1 cellular context compared by ENCODE assay signal in the genomic region with DNA sequence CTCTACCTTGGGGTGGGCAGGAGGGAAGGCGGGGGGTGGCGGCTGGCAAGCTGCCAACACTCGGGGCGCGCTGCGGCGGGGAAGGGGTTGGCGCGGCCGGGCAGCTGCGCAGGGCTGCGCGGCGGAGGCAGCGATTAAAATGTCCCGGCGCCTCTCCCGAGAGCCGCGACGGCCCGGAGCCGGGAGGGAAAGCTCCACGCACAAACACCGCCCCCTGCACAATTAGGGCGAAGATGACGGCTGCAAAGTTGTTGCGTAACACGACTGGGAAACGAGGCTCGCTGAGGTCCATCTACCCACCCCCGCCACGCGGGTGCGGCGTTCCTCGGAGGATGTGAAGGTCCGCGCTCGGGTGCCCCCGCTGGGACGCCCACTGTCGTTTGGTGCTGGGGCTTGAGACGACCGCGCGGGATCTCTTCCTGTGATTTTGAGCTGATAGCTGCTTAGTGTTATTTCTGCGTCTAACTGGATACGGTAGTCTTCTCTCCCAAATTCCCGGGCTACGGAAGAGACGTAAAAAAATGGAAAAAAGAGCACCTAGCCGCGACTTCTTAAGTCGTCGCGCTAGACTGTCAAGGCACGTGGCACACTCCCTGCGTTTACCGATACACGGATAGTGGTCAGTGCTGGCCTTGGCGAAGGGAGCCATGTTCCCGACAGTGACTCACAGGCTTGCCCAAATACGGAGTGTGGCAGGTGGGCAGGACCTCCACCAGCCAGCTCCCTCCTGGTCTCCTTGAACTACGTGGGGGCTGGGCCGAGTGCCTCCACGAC.
TF ChIP-seq lines count a peak whose summit lies in the region.

No MANE protein-coding gene starts in this region.

TF ChIP-seq in HepG2, 621 proteins besides CTCF, POLR2A, EP300 and RAD21 (continued from another document and continues in another):
- TF ChIP-seq ZNF784 (CRISPR knock-in tag; IDR thresholded peaks at IDR 0.05; ENCODE audit: borderline replicate concordance) (0 out of 2 replicates have a peak, but pooled peaks have one; percentile 31), ZNF235 (CRISPR knock-in tag; IDR thresholded peaks at IDR 0.05; ENCODE audit: borderline replicate concordance) (0 out of 2 replicates have a peak, but pooled peaks have one; percentile 64), SIX1 (CRISPR knock-in tag; IDR thresholded peaks at IDR 0.05; ENCODE audit: borderline replicate concordance) (no peak), HNRNPK (IDR thresholded peaks at IDR 0.05; ENCODE audit: low read depth, low read length, poor library complexity, severe bottlenecking) (peak; percentile 66), JUNB (CRISPR knock-in tag; IDR thresholded peaks at IDR 0.05; ENCODE audit: borderline replicate concordance) (peak; percentile 69; the same call in 1 of the 2 replicates), LCORL (IDR thresholded peaks at IDR 0.05) (peak; percentile 72), LCORL (CRISPR knock-in tag; IDR thresholded peaks at IDR 0.05) (no peak; the same call in 1 of the 2 replicates), EEA1 (CRISPR knock-in tag; IDR thresholded peaks at IDR 0.05; ENCODE audit: borderline replicate concordance) (no peak), CSRNP1 (CRISPR knock-in tag; IDR thresholded peaks at IDR 0.05) (no peak), ISX (CRISPR knock-in tag; conservative IDR thresholded peaks at IDR 0.05) (peak; percentile 70; the same call in 1 of the 2 replicates), ZNF720 (CRISPR knock-in tag; IDR thresholded peaks at IDR 0.05) (no peak), ZNF776 (CRISPR knock-in tag; IDR thresholded peaks at IDR 0.05) (peak; percentile 60; the same call in 1 of the 2 replicates), ATF7-NPFF (CRISPR knock-in tag; IDR thresholded peaks at IDR 0.05; ENCODE audit: low read depth) (0 out of 2 replicates have a peak, but pooled peaks have one; percentile 18), KDM4B (CRISPR knock-in tag; IDR thresholded peaks at IDR 0.05) (0 out of 2 replicates have a peak, but pooled peaks have one; percentile 19), ZNF232 (CRISPR knock-in tag; IDR thresholded peaks at IDR 0.05; ENCODE audit: borderline replicate concordance) (peak; percentile 83; the same call in 1 of the 2 replicates), PREB (CRISPR knock-in tag; IDR thresholded peaks at IDR 0.05) (no peak), FOXJ3 (CRISPR knock-in tag; IDR thresholded peaks at IDR 0.05; ENCODE audit: borderline replicate concordance) (no peak), PCBP2 (optimal IDR thresholded peaks at IDR 0.05; ENCODE audit: low read depth, low read length, poor library complexity, severe bottlenecking) (no peak), AKAP8 (CRISPR knock-in tag; IDR thresholded peaks at IDR 0.05) (no peak), FOXK2 (IDR thresholded peaks at IDR 0.05) (no peak), AFF4 (CRISPR knock-in tag; IDR thresholded peaks at IDR 0.05) (0 out of 2 replicates have a peak, but pooled peaks have one; percentile 23), SMARCE1 (IDR thresholded peaks at IDR 0.05; ENCODE audit: borderline replicate concordance) (no peak), HNRNPLL (IDR thresholded peaks at IDR 0.05; ENCODE audit: low read depth, low read length, poor library complexity, severe bottlenecking) (peak; percentile 89), SIX4 (CRISPR knock-in tag; IDR thresholded peaks at IDR 0.05) (no peak), RAD51 (IDR thresholded peaks at IDR 0.05; ENCODE audit: borderline replicate concordance) (no peak), THYN1 (CRISPR knock-in tag; IDR thresholded peaks at IDR 0.05; ENCODE audit: borderline replicate concordance, low read depth) (no peak), BRCA1 (CRISPR knock-in tag; IDR thresholded peaks at IDR 0.05) (0 out of 2 replicates have a peak, but pooled peaks have one; percentile 9), ZFAT (CRISPR knock-in tag; conservative IDR thresholded peaks at IDR 0.05) (no peak), ZNF512B (CRISPR knock-in tag; IDR thresholded peaks at IDR 0.05; ENCODE audit: borderline replicate concordance) (no peak), ZNF253 (CRISPR knock-in tag; IDR thresholded peaks at IDR 0.05; ENCODE audit: borderline replicate concordance) (peak; percentile 22; the same call in 1 of the 2 replicates), ZNF432 (CRISPR knock-in tag; IDR thresholded peaks at IDR 0.05; ENCODE audit: borderline replicate concordance) (no peak), HMG20A (CRISPR knock-in tag; IDR thresholded peaks at IDR 0.05; ENCODE audit: borderline replicate concordance) (0 out of 2 replicates have a peak, but pooled peaks have one; percentile 19), ZNF616 (CRISPR knock-in tag; IDR thresholded peaks at IDR 0.05; ENCODE audit: low read depth) (no peak), HNRNPUL1 (IDR thresholded peaks at IDR 0.05; ENCODE audit: low read depth, low read length) (no peak)
- TF ChIP-seq, protein P1, sequence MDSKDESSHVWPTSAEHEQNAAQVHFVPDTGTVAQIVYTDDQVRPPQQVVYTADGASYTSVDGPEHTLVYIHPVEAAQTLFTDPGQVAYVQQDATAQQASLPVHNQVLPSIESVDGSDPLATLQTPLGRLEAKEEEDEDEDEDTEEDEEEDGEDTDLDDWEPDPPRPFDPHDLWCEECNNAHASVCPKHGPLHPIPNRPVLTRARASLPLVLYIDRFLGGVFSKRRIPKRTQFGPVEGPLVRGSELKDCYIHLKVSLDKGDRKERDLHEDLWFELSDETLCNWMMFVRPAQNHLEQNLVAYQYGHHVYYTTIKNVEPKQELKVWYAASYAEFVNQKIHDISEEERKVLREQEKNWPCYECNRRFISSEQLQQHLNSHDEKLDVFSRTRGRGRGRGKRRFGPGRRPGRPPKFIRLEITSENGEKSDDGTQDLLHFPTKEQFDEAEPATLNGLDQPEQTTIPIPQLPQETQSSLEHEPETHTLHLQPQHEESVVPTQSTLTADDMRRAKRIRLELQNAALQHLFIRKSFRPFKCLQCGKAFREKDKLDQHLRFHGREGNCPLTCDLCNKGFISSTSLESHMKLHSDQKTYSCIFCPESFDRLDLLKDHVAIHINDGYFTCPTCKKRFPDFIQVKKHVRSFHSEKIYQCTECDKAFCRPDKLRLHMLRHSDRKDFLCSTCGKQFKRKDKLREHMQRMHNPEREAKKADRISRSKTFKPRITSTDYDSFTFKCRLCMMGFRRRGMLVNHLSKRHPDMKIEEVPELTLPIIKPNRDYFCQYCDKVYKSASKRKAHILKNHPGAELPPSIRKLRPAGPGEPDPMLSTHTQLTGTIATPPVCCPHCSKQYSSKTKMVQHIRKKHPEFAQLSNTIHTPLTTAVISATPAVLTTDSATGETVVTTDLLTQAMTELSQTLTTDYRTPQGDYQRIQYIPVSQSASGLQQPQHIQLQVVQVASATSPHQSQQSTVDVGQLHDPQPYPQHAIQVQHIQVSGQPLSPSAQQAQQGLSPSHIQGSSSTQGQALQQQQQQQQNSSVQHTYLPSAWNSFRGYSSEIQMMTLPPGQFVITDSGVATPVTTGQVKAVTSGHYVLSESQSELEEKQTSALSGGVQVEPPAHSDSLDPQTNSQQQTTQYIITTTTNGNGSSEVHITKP (CRISPR knock-in tag; IDR thresholded peaks at IDR 0.05; ENCODE audit: low read depth) = no peak; the same call in 1 of the 2 replicates
- TF ChIP-seq, protein P2, sequence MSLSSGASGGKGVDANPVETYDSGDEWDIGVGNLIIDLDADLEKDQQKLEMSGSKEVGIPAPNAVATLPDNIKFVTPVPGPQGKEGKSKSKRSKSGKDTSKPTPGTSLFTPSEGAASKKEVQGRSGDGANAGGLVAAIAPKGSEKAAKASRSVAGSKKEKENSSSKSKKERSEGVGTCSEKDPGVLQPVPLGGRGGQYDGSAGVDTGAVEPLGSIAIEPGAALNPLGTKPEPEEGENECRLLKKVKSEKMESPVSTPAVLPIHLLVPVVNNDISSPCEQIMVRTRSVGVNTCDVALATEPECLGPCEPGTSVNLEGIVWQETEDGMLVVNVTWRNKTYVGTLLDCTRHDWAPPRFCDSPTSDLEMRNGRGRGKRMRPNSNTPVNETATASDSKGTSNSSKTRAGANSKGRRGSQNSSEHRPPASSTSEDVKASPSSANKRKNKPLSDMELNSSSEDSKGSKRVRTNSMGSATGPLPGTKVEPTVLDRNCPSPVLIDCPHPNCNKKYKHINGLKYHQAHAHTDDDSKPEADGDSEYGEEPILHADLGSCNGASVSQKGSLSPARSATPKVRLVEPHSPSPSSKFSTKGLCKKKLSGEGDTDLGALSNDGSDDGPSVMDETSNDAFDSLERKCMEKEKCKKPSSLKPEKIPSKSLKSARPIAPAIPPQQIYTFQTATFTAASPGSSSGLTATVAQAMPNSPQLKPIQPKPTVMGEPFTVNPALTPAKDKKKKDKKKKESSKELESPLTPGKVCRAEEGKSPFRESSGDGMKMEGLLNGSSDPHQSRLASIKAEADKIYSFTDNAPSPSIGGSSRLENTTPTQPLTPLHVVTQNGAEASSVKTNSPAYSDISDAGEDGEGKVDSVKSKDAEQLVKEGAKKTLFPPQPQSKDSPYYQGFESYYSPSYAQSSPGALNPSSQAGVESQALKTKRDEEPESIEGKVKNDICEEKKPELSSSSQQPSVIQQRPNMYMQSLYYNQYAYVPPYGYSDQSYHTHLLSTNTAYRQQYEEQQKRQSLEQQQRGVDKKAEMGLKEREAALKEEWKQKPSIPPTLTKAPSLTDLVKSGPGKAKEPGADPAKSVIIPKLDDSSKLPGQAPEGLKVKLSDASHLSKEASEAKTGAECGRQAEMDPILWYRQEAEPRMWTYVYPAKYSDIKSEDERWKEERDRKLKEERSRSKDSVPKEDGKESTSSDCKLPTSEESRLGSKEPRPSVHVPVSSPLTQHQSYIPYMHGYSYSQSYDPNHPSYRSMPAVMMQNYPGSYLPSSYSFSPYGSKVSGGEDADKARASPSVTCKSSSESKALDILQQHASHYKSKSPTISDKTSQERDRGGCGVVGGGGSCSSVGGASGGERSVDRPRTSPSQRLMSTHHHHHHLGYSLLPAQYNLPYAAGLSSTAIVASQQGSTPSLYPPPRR (CRISPR knock-in tag; IDR thresholded peaks at IDR 0.05; ENCODE audit: borderline replicate concordance) = no peak; the same call in 1 of the 2 replicates
